24 cellular contexts compared by ENCODE assay signal in the genomic region with DNA sequence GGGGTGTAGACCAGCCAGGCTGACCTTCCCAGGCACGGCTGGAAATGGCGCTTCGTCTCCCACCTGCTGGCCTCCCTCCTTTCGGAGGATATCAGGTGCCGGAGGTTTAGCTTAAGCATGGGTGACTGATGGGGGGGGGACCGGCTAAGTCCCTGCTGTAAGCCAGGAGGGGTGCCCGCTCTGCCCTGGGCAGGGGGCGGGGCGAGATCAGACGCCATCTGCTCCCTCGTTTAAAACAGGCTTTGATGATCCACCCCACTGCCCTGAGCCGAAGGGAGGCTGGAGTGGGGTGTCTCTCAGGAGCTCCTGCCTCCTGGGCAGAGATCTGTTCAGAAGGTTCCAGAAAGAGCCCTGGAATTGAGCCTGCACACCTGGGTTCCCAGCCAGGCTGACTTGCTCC. TPM values are rescaled to one million over a fixed set of nuclear protein-coding genes. Genes with fewer than 3 reads are reported as not detected.
DNase-seq lines count a peak whose midpoint lies in the region; ATAC-seq and TF ChIP-seq lines count a peak whose summit lies in the region.
"Had no signal": no experiment of that assay in that cellular context is flagged by ENCODE, and none has a peak within 500 bp of the region (broad histone marks: within the 10 kb centered on the region; RNA-seq: fewer than 3 reads in every experiment).

No MANE protein-coding gene starts in this region.

- DNase-seq in D341Med (ENCODE audit: low spot score) (peak; percentile 86), IMR-90 (no peak), NCI-H524 treated with DMSO at 0.1 percent for 48 hours (lab: John Stamatoyannopoulos, UW) (peak; percentile 89), RWPE2 (ENCODE audit: low spot score) (peak; percentile 29), GM13977 (ENCODE audit: low spot score) (no peak), middle frontal gyrus (ENCODE audit: extremely low spot score, low spot score) (no peak), NCI-H2081 treated with DMSO at 0.1 percent for 48 hours (lab: John Stamatoyannopoulos, UW) (no peak)
- DNase-seq: DMS79, EL, GDM1, GM23248, H9, HFFc6, KG1, MG63, NCI-H1436, NCI-H1930, NCI-H2227 treated with DMSO at 0.1 percent for 48 hours, NCI-H748 treated with DMSO at 0.1 percent for 48 hours, Peyer's patch, SK-N-SH, SW 1271, T-helper 9 cell had no signal

- no peak overlapping the region for H3K27ac ChIP-seq in IMR-90 (ENCODE audit: insufficient read depth, low read length)
- no peak overlapping the region for H3K27ac ChIP-seq in RWPE2 (ENCODE audit: poor library complexity, severe bottlenecking)
- H3K27ac ChIP-seq: GM23248, Peyer's patch had no signal

- no peak overlapping the region for H2BK120ac ChIP-seq in IMR-90 (ENCODE audit: low read depth, low read length)

- H2AK9ac ChIP-seq in IMR-90 (replicated peaks; ENCODE audit: low read depth, low read length, poor library complexity), result peak overlapping the region; percentile 24

- H3K4me2 ChIP-seq in IMR-90 (ENCODE audit: low read depth, low read length), result no peak overlapping the region
- H3K4me2 ChIP-seq: SK-N-SH had no signal

- no peak overlapping the region for H2BK20ac ChIP-seq in IMR-90 (ENCODE audit: low read depth, low read length)

- no peak overlapping the region for H4K5ac ChIP-seq in IMR-90 (ENCODE audit: low read depth, low read length)

- POLR2A ChIA-PET in IMR-90 (lab: Charles Lee; ENCODE audit: unreplicated experiment), result no interaction called here

- H4K8ac ChIP-seq in IMR-90 (ENCODE audit: low read depth in 2 of 2, low read length in 2 of 2), result no peak overlapping the region

- no peak overlapping the region for H3K18ac ChIP-seq in IMR-90 (ENCODE audit: low read depth, low read length)

- H2BK5ac ChIP-seq in IMR-90 (ENCODE audit: low read depth, low read length, poor library complexity, severe bottlenecking), result no peak overlapping the region

- H3K27me3 ChIP-seq in IMR-90 (ENCODE audit: control insufficient read depth, insufficient read depth, low read length) (no peaks in the 10 kb centered on the region), RWPE2 (ENCODE audit: insufficient read depth, poor library complexity, severe bottlenecking) (no peaks in the 10 kb centered on the region)
- H3K27me3 ChIP-seq: MG63, Peyer's patch had no signal

- H3K14ac ChIP-seq in IMR-90 (replicated peaks; ENCODE audit: low read depth, low read length), result no peak overlapping the region

- no peak overlapping the region for H4K91ac ChIP-seq in IMR-90 (ENCODE audit: insufficient read depth, low read depth, low read length)

- H2BK15ac ChIP-seq in IMR-90 (ENCODE audit: low read depth, low read length), result no peak overlapping the region

- peaks cover 4% of the 10 kb centered on the region; the same call in 1 of the 2 replicates for H3K9me1 ChIP-seq in IMR-90 (ENCODE audit: insufficient read depth, low read length)

- TF ChIP-seq CTCF in IMR-90 (conservative IDR thresholded peaks at IDR 0.05; ENCODE audit: low read depth, low read length) (no peak), RWPE2 (IDR thresholded peaks at IDR 0.05; ENCODE audit: poor library complexity, severe bottlenecking) (no peak), GM13977 (IDR thresholded peaks at IDR 0.05; ENCODE audit: extremely low read depth, insufficient read depth, missing control alignments) (no peak)

- H3K4me1 ChIP-seq in IMR-90 (ENCODE audit: control insufficient read depth, insufficient read depth, low read length), result no peaks in the 10 kb centered on the region
- H3K4me1 ChIP-seq in RWPE2 (ENCODE audit: insufficient read depth, poor library complexity, severe bottlenecking), result peaks cover 9% of the 10 kb centered on the region

- H3K36me3 ChIP-seq in IMR-90 (ENCODE audit: control insufficient read depth, insufficient read depth, low read length) (peaks cover 2% of the 10 kb centered on the region; the same call in 1 of the 2 replicates), RWPE2 (ENCODE audit: low read depth) (peaks cover 84% of the 10 kb centered on the region)
- H3K36me3 ChIP-seq: MG63, Peyer's patch had no signal

- H3K9ac ChIP-seq in IMR-90 (ENCODE audit: low read depth, low read length), result no peak overlapping the region
- H3K9ac ChIP-seq: GM23248, SK-N-SH had no signal

- TF ChIP-seq RAD21 in IMR-90 (IDR thresholded peaks at IDR 0.05; ENCODE audit: low read length), result no peak

- in situ Hi-C loops in IMR-90 (cut with MboI; ENCODE audit: low sequenced_read_pairs), result no loop called here
- in situ Hi-C loops in GM13977 (cut with MboI; ENCODE audit: low pct_unique_long_range_greater_than_20kb, low sequenced_read_pairs, unreplicated experiment), result no loop called here

- H3K9me3 ChIP-seq in IMR-90 (ENCODE audit: control insufficient read depth, insufficient read depth, low read length) (no peaks in the 10 kb centered on the region; the same call in 1 of the 2 replicates), RWPE2 (ENCODE audit: severe bottlenecking) (no peaks in the 10 kb centered on the region)
- H3K9me3 ChIP-seq: MG63, Peyer's patch, SK-N-SH had no signal

- peaks cover 3% of the 10 kb centered on the region; the same call in 1 of the 2 replicates for H4K20me1 ChIP-seq in IMR-90 (ENCODE audit: insufficient read depth, low read length)

- H2AK5ac ChIP-seq in IMR-90 (ENCODE audit: low read depth, low read length), result no peak overlapping the region

- H3K56ac ChIP-seq in IMR-90 (ENCODE audit: extremely low read depth, insufficient read depth, low read length), result no peak overlapping the region

- TF ChIP-seq POLR2A in IMR-90 (IDR thresholded peaks at IDR 0.05; ENCODE audit: low read depth, low read length), result no peak

- no peak overlapping the region for H2AFZ ChIP-seq in IMR-90 (replicated peaks; ENCODE audit: low read length, poor library complexity)
- H2AFZ ChIP-seq: GM23248 had no signal

- H3K23ac ChIP-seq in IMR-90 (ENCODE audit: low read depth, low read length), result no peak overlapping the region

- no TSS peak for BruUV-seq in IMR-90 (replicated peaks; lab: Mats Ljungman, UMichigan)

- dilution Hi-C loops in IMR-90 (cut with HindIII; ENCODE audit: low sequenced_read_pairs, unreplicated experiment), result no loop called here

- intact Hi-C loops in IMR-90 (cut with micrococcal nuclease), result no loop called here

- CTCF ChIA-PET in IMR-90 (lab: Yijun Ruan, JAX), result no interaction called here

- 78% methylated on average over 1 of the region's 12 CpGs; no CpG with 5 or more reads in 1 of the 2 experiments for WGBS in IMR-90 (ENCODE audit: extremely low coverage in 2 of 2, insufficient read length in 1 of 2), 2 experiments

- H3K79me1 ChIP-seq in IMR-90 (ENCODE audit: low read depth in 1 of 2, low read length in 2 of 2), result peaks cover 0 to 13% of the 10 kb centered on the region in 2 experiments; a peak in 3 of 4 replicates

- H3K4ac ChIP-seq in IMR-90 (ENCODE audit: low read depth, low read length), result no peak overlapping the region

- H3K4me3 ChIP-seq in IMR-90 (ENCODE audit: insufficient read depth, low read depth, low read length), result no peak overlapping the region
- no peak overlapping the region for H3K4me3 ChIP-seq in RWPE2 (ENCODE audit: severe bottlenecking)
- H3K4me3 ChIP-seq: GM23248, MG63, Peyer's patch had no signal

- ATAC-seq in IMR-90 (ENCODE audit: low read depth) (no peak), RWPE2 (ENCODE audit: low read depth) (no peak), GM21360 (IDR thresholded peaks at IDR 0.05; ENCODE audit: unreplicated experiment) (no peak)

TF ChIP-seq in IMR-90, 13 proteins besides CTCF, POLR2A, EP300 and RAD21:
- TF ChIP-seq CHD1 (IDR thresholded peaks at IDR 0.05; ENCODE audit: low read depth, low read length), result no peak
- TF ChIP-seq MAZ (IDR thresholded peaks at IDR 0.05; ENCODE audit: borderline replicate concordance, low read depth, low read length), result no peak
- TF ChIP-seq, protein P1, sequence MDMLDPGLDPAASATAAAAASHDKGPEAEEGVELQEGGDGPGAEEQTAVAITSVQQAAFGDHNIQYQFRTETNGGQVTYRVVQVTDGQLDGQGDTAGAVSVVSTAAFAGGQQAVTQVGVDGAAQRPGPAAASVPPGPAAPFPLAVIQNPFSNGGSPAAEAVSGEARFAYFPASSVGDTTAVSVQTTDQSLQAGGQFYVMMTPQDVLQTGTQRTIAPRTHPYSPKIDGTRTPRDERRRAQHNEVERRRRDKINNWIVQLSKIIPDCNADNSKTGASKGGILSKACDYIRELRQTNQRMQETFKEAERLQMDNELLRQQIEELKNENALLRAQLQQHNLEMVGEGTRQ (IDR thresholded peaks at IDR 0.05; ENCODE audit: low read depth, low read length), result no peak
- no peak for TF ChIP-seq MAFK (IDR thresholded peaks at IDR 0.05; ENCODE audit: low read depth, low read length)
- TF ChIP-seq MXI1 (IDR thresholded peaks at IDR 0.05; ENCODE audit: borderline replicate concordance, low read depth, low read length), result no peak
- no peak for TF ChIP-seq FOS (IDR thresholded peaks at IDR 0.05; ENCODE audit: low read depth, low read length)
- TF ChIP-seq, protein P2, sequence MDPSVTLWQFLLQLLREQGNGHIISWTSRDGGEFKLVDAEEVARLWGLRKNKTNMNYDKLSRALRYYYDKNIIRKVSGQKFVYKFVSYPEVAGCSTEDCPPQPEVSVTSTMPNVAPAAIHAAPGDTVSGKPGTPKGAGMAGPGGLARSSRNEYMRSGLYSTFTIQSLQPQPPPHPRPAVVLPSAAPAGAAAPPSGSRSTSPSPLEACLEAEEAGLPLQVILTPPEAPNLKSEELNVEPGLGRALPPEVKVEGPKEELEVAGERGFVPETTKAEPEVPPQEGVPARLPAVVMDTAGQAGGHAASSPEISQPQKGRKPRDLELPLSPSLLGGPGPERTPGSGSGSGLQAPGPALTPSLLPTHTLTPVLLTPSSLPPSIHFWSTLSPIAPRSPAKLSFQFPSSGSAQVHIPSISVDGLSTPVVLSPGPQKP (IDR thresholded peaks at IDR 0.05; ENCODE audit: borderline replicate concordance, low read depth, low read length), result no peak
- TF ChIP-seq BHLHE40 (IDR thresholded peaks at IDR 0.05; ENCODE audit: low read depth, low read length), result no peak
- TF ChIP-seq RFX5 (IDR thresholded peaks at IDR 0.05; ENCODE audit: low read depth, low read length), result no peak
- no peak for TF ChIP-seq NFE2L2 (IDR thresholded peaks at IDR 0.05; ENCODE audit: low read depth, low read length)
- no peak for TF ChIP-seq SMC3 (IDR thresholded peaks at IDR 0.05; ENCODE audit: low read depth, low read length)
- TF ChIP-seq RCOR1 (IDR thresholded peaks at IDR 0.05; ENCODE audit: insufficient replicate concordance, low read length), result no peak
- TF ChIP-seq CEBPB (IDR thresholded peaks at IDR 0.05; ENCODE audit: low read depth, low read length), result no peak
TF ChIP-seq in IMR-90: peak in this region for 0.

RNA-seq across cellular contexts. Expression of a gene that starts 26.0 kb away (rescaled TPM):
- 4.5 and 5.0 TPM in 2 replicates for total RNA-seq in IMR-90 (2012; rRNA removed)
- 12.2 and 18.5 TPM in 2 replicates for polyA plus RNA-seq in IMR-90 (2012; rRNA removed)
- 21.0 and 28.2 TPM in 2 replicates for polyA plus RNA-seq in IMR-90 (2012; cell fraction: cytosol; rRNA removed)
- polyA plus RNA-seq in IMR-90 (2012; cell fraction: nucleus; rRNA removed; ENCODE audit: low replicate concordance), result 12.0 and 16.7 TPM in 2 replicates

RNA-seq across cellular contexts. Expression of a gene that starts 36.2 kb away (rescaled TPM):
- total RNA-seq in IMR-90 (2012; rRNA removed), result 12.8 and 13.4 TPM in 2 replicates
- polyA plus RNA-seq in IMR-90 (2012; rRNA removed), result 11.3 and 12.0 TPM in 2 replicates
- 4.0 and 9.5 TPM in 2 replicates for polyA plus RNA-seq in IMR-90 (2012; cell fraction: cytosol; rRNA removed)
- 1.7 and 3.6 TPM in 2 replicates for polyA plus RNA-seq in IMR-90 (2012; cell fraction: nucleus; rRNA removed; ENCODE audit: low replicate concordance)

Comparison
In these comparisons a context has a peak if more than half of its experiments do, and no peak if none do; other contexts are left out.
1. DNase-seq: peak in D341Med (single experiment), NCI-H524 treated with DMSO at 0.1 percent for 48 hours (single experiment) and RWPE2 (single experiment); none in IMR-90 (single experiment), GM13977 (single experiment), middle frontal gyrus (single experiment) and NCI-H2081 treated with DMSO at 0.1 percent for 48 hours (single experiment).